8 cellular contexts compared by ENCODE assay signal in the genomic region with DNA sequence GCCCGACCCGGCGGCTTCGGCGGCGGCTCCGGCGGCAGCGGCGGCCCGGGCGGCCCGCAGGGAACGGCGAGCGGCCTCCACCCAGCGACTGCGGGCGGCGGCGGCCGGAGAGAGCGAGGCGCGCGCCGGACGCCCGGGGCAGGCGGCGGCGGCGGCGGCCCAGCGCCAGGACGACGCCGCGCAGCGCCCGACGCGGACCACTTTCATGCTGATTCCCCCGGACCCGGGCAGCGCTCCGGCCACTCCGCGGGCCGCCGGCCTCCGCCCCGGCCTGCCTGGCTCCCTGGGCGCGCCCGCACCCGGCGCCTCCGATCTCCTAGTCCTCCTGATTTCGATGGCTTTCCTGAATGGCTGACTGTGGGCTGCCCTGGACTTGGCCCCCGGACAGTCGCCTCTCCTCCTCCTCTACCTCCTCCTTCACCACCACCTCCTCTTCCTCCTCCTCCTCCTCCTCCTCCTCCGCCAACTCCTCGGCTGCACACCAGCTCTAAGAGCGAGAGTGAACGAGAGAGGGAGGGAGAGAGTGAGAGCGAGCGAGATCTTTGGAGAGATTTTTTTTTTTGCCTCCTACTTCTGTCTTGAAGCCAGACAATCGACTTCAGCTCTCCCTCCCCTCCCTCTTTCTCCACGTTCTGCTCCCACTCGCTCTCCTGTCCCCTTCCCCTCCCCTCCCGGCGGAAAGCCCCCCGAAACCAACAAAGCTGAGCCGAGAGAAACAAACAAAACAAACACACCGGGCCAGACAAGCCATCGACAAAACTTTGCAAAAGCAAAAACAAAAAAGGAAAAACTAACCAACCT. TPM values are rescaled to one million over a fixed set of nuclear protein-coding genes. Genes with fewer than 3 reads are reported as not detected.
DNase-seq lines count a peak whose midpoint lies in the region; TF ChIP-seq lines count a peak whose summit lies in the region.

No MANE protein-coding gene starts in this region.

- H3K4me1 ChIP-seq in iPS DF 6.9 (ENCODE audit: control insufficient read depth, insufficient read depth, low read length) = peaks cover 11% of the 10 kb centered on the region

- H3K27me3 Mint-ChIP-seq in activated naive CD8-positive, alpha-beta T cell = peaks cover 50% of the 10 kb centered on the region

- DNase-seq in BJ (ENCODE audit: low read depth) = no peak
- DNase-seq in HFF-Myc (ENCODE audit: extremely low read depth, low read depth) = no peak
- no peak for DNase-seq in iPS DF 6.9 (ENCODE audit: low read depth, low spot score)
- peak; percentile 10 for DNase-seq in smooth muscle cell of the brain vasculature (ENCODE audit: low read depth, low spot score)
- no peak for DNase-seq in stimulated activated CD4-positive, alpha-beta T cell treated with anti-CD3 and anti-CD28 coated beads, Interleukin-4, amount 100 ng/mL, for 1 hour
- DNase-seq in NCI-H774 (lab: John Stamatoyannopoulos, UW) = no peak
- no peak for DNase-seq in NCI-H1092 treated with DMSO at 0.1 percent for 48 hours (lab: John Stamatoyannopoulos, UW)

- no peaks in the 10 kb centered on the region for H3K9me3 ChIP-seq in iPS DF 6.9 (ENCODE audit: control insufficient read depth, insufficient read depth, low read length)

- CTCF ChIA-PET in BJ (lab: Yijun Ruan, JAX) = interaction anchor here (0.9 to 1.4 kb wide), 2 partner anchors 903 to 952 kb away, joined by 3 read pairs; no protein-coding TSS in a partner anchor

- peaks cover 27% of the 10 kb centered on the region for H3K4me1 Mint-ChIP-seq in activated naive CD8-positive, alpha-beta T cell (ENCODE audit: low read depth)

- TF ChIP-seq CTCF in BJ (IDR thresholded peaks at IDR 0.05; ENCODE audit: insufficient read depth, low read depth, low read length) = no peak
- no peak for TF ChIP-seq CTCF in HFF-Myc (IDR thresholded peaks at IDR 0.05; ENCODE audit: low read depth, low read length, missing control alignments)

- H3K36me3 Mint-ChIP-seq in activated naive CD8-positive, alpha-beta T cell = no peaks in the 10 kb centered on the region

- H3K27ac Mint-ChIP-seq in activated naive CD8-positive, alpha-beta T cell = no peak overlapping the region

- POLR2A ChIA-PET in BJ (lab: Charles Lee) = interaction anchor here (0.6 to 1.0 kb wide), 4 partner anchors 18 to 284 kb away, joined by 4 to 11 read pairs (median 7); no protein-coding TSS in a partner anchor

- no peaks in the 10 kb centered on the region for H3K27me3 ChIP-seq in BJ (ENCODE audit: control insufficient read depth, insufficient read depth, low read length)
- H3K27me3 ChIP-seq in iPS DF 6.9 (ENCODE audit: control insufficient read depth, insufficient read depth, low read length) = peaks cover 72% of the 10 kb centered on the region

- no peaks in the 10 kb centered on the region for H3K9me3 Mint-ChIP-seq in activated naive CD8-positive, alpha-beta T cell (ENCODE audit: low read depth)

- no CpG with 5 or more reads among the region's 77 CpGs for WGBS in iPS DF 6.9 (ENCODE audit: insufficient coverage, insufficient read length)

- H3K4me3 ChIP-seq in BJ (ENCODE audit: low read depth, low read length) (peak overlapping the region; percentile 66), HFF-Myc (replicated peaks; ENCODE audit: low read depth, low read length) (peak overlapping the region; percentile 95), iPS DF 6.9 (ENCODE audit: low read length) (peak overlapping the region; percentile 6; the same call in 1 of the 2 replicates)

- H3K4me3 Mint-ChIP-seq in activated naive CD8-positive, alpha-beta T cell = peak overlapping the region; percentile 67

- H3K27ac ChIP-seq in iPS DF 6.9 (ENCODE audit: low read length) = no peak overlapping the region

- H3K36me3 ChIP-seq in BJ (ENCODE audit: control insufficient read depth, insufficient read depth, low read length) (peaks cover 18% of the 10 kb centered on the region), iPS DF 6.9 (ENCODE audit: control insufficient read depth, insufficient read depth, low read length) (no peaks in the 10 kb centered on the region)

RNA-seq across cellular contexts. Expression of gene NR2F2, which starts 0.8 kb away (rescaled TPM):
- polyA plus RNA-seq in BJ (2011; rRNA removed) = 47.0 and 50.0 TPM in 2 replicates
- polyA minus RNA-seq in BJ (2011; rRNA and poly(A)+ RNA removed) = 54.5 and 63.5 TPM in 2 replicates

Comparison
In these comparisons a context has a peak if more than half of its experiments do, and no peak if none do; other contexts are left out.
1. H3K4me3 ChIP-seq: peak in every context shown above with its lines; median percentile 95 in HFF-Myc; 66 in BJ; 6 in iPS DF 6.9.